ENCODE assay signal across 9 cellular contexts in the genomic region with DNA sequence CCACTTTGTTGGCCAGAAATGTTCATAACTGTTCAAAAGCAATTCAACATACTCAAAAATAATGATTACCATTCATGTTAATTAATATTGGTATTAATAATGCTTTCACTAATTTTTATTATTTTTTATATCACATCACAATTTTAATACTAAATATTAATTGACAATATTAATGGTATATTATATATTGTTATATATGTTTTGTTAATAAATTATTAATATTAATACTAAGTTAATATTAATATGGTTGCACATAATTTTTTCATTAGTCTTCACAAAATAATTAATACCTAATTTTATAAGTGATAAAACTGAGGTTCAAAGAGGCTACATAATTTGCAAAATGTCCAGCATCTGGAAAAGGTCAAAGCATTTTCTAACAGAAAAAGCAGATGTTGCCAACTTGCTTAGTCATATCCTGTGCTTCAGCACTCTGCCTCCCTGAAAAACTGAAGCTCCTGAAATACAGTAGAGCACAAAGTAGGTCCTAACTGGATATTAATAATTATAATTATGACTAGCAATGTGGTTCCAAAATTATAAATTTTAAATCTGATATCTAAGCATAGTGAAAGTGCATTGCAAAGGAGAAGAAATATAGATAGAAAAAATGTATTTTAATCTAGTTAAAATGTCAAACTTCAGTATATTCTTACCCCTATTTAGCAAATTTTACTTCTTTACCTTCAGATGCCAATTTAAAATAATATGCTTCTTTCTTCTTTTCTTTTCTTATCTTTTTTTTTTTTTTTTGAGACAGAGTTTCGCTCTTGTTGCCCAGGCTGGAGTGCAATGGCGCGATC.
A peak's percentile ranks its signal among the peaks of the same experiment; 100 is the strongest.
DNase-seq lines count a peak whose midpoint lies in the region; ATAC-seq and TF ChIP-seq lines count a peak whose summit lies in the region.
"Had no signal": no experiment of that assay in that cellular context is flagged by ENCODE, and none has a peak within 500 bp of the region (broad histone marks: within the 10 kb centered on the region; RNA-seq: fewer than 3 reads in every experiment).

No MANE protein-coding gene starts in this region.

- H3K4me1 Mint-ChIP-seq in IgD-negative memory B cell (peaks cover 15 to 25% (median 21%) of the 10 kb centered on the region in 3 donors), activated B cell treated with CpG ODN at 0.5 μM for 24 hours (peaks cover 37% of the 10 kb centered on the region)

- H3K4me3 Mint-ChIP-seq in IgD-negative memory B cell (peak overlapping the region in 3 of 4 donors; percentile 13 to 59 (median 39)), activated B cell treated with CpG ODN at 0.5 μM for 24 hours (peak overlapping the region; percentile 62)

- TF ChIP-seq CTCF in activated B cell treated with CpG ODN at 0.5 μM for 24 hours (IDR thresholded peaks at IDR 0.05): no peak
- no peak for TF ChIP-seq CTCF in heart right ventricle (IDR thresholded peaks at IDR 0.05)
- TF ChIP-seq CTCF in gastroesophageal sphincter (IDR thresholded peaks at IDR 0.05): no peak
- no peak for TF ChIP-seq CTCF in GM13976 (IDR thresholded peaks at IDR 0.05; ENCODE audit: borderline replicate concordance, control extremely low read depth, extremely low read depth, insufficient read depth, missing control alignments)

- H3K4me3 ChIP-seq in BLaER1 (no peak overlapping the region), heart right ventricle (no peak overlapping the region), gastroesophageal sphincter (no peak overlapping the region)

- DNase-seq in activated B cell treated with CpG ODN at 0.5 μM for 24 hours: no peak
- no peak for DNase-seq in heart right ventricle
- DNase-seq in NCI-H345 treated with DMSO at 0.1 percent for 48 hours (lab: John Stamatoyannopoulos, UW; ENCODE audit: unreplicated experiment): no peak
- no peak for DNase-seq in SK-N-DZ (ENCODE audit: low spot score)
- DNase-seq in GM13976 (ENCODE audit: low spot score): no peak

- no peaks in the 10 kb centered on the region for H3K27me3 ChIP-seq in BLaER1
- no peaks in the 10 kb centered on the region for H3K27me3 ChIP-seq in heart right ventricle
- no peaks in the 10 kb centered on the region for H3K27me3 ChIP-seq in gastroesophageal sphincter

- TF ChIP-seq POLR2A in gastroesophageal sphincter (IDR thresholded peaks at IDR 0.05): no peak

- no peaks in the 10 kb centered on the region for H4K20me1 ChIP-seq in BLaER1

- no peak overlapping the region for H3K9ac ChIP-seq in BLaER1

- H3K36me3 Mint-ChIP-seq in IgD-negative memory B cell (no peaks in the 10 kb centered on the region), activated B cell treated with CpG ODN at 0.5 μM for 24 hours (ENCODE audit: low read depth) (no peaks in the 10 kb centered on the region)
- H3K36me3 Mint-ChIP-seq: activated naive CD4-positive, alpha-beta T cell treated with anti-CD3 and anti-CD28 coated beads, Interleukin-2, amount 50 U/mL, for 24 hours had no signal

- H3K27ac Mint-ChIP-seq in IgD-negative memory B cell: no peak overlapping the region
- peak overlapping the region; percentile 68 for H3K27ac Mint-ChIP-seq in activated B cell treated with CpG ODN at 0.5 μM for 24 hours
- H3K27ac Mint-ChIP-seq: activated naive CD4-positive, alpha-beta T cell treated with anti-CD3 and anti-CD28 coated beads, Interleukin-2, amount 50 U/mL, for 24 hours had no signal

- H3K36me3 ChIP-seq in BLaER1: no peaks in the 10 kb centered on the region
- no peaks in the 10 kb centered on the region for H3K36me3 ChIP-seq in heart right ventricle
- no peaks in the 10 kb centered on the region for H3K36me3 ChIP-seq in gastroesophageal sphincter

- ATAC-seq in activated B cell treated with CpG ODN at 0.5 μM for 24 hours (ENCODE audit: low read depth) (no peak), heart right ventricle (peak in 6 of 8 donors; percentile 65 to 81 (median 78)), gastroesophageal sphincter (no peak)

- no peaks in the 10 kb centered on the region for H3K27me3 Mint-ChIP-seq in IgD-negative memory B cell
- H3K27me3 Mint-ChIP-seq in activated B cell treated with CpG ODN at 0.5 μM for 24 hours: no peaks in the 10 kb centered on the region
- H3K27me3 Mint-ChIP-seq: activated naive CD4-positive, alpha-beta T cell treated with anti-CD3 and anti-CD28 coated beads, Interleukin-2, amount 50 U/mL, for 24 hours had no signal

- 97 to 98% methylated on average over 3 of the region's 3 CpGs for WGBS in heart right ventricle, 2 donors
- 100% methylated on average over 1 to 3 of the region's 3 CpGs for WGBS in gastroesophageal sphincter (ENCODE audit: low coverage in 1 of 2), 2 donors

- H3K4me1 ChIP-seq in BLaER1 (peaks cover 15% of the 10 kb centered on the region), heart right ventricle (peaks cover 0 to 33% (median 26%) of the 10 kb centered on the region in 9 donors), gastroesophageal sphincter (peaks cover 0 to 24% (median 5%) of the 10 kb centered on the region in 3 donors)

- CTCF ChIA-PET in activated B cell treated with CpG ODN at 0.5 μM for 24 hours (lab: Charles Lee): no interaction called here

- H3K27ac ChIP-seq in BLaER1: no peak overlapping the region
- H3K27ac ChIP-seq in heart right ventricle: peak overlapping the region in 6 of 10 donors; percentile 40 to 81 (median 64)
- peak overlapping the region in 1 of 4 donors; percentile 42 for H3K27ac ChIP-seq in gastroesophageal sphincter

- in situ Hi-C loops in GM13976 (cut with MboI; ENCODE audit: low sequenced_read_pairs, unreplicated experiment): no loop called here

- H3K9me3 ChIP-seq in BLaER1 (no peaks in the 10 kb centered on the region), heart right ventricle (no peaks in the 10 kb centered on the region), gastroesophageal sphincter (no peaks in the 10 kb centered on the region)

- H3K9me3 Mint-ChIP-seq in IgD-negative memory B cell (no peaks in the 10 kb centered on the region), activated B cell treated with CpG ODN at 0.5 μM for 24 hours (no peaks in the 10 kb centered on the region)
- H3K9me3 Mint-ChIP-seq: activated naive CD4-positive, alpha-beta T cell treated with anti-CD3 and anti-CD28 coated beads, Interleukin-2, amount 50 U/mL, for 24 hours had no signal

- no peak for TF ChIP-seq EP300 in gastroesophageal sphincter (IDR thresholded peaks at IDR 0.05)

- peak overlapping the region; percentile 10; the same call in 1 of the 2 replicates for H3K4me2 ChIP-seq in BLaER1

- POLR2A ChIA-PET in activated B cell treated with CpG ODN at 0.5 μM for 24 hours (lab: Charles Lee): interaction anchor here (1.1 kb wide), 1 partner anchor 81 kb away, joined by 3 read pairs; no protein-coding TSS in a partner anchor

- intact Hi-C loops in activated B cell treated with CpG ODN at 0.5 μM for 24 hours (cut with micrococcal nuclease) (no loop called here), heart right ventricle (cut with DNase I) (no loop called here)

Comparison
In these comparisons a context has a peak if more than half of its experiments do, and no peak if none do; other contexts are left out.
1. ATAC-seq: peak in heart right ventricle (6 of 8); none in activated B cell treated with CpG ODN at 0.5 μM for 24 hours (single experiment) and gastroesophageal sphincter (single experiment).